ENCODE assay signal across 14 cellular contexts in the genomic region with DNA sequence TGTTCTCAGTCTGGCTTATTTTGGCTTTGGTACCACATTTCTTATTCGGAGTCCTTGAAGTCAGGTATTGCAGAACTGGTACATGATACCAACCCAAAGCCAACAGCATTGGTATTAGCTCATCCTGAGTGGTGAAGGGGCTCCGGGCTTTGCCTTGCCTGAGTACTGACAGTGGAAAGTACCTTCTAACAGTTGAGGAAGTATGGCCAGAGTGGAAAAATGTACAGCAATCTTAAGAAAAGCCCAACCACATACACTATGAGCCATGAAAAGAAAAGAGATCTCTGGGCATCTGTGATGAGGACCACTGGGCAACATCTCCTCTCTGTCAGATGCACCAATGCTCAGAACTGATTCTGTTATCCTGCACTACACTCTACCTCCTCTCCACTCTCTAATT. TPM values are rescaled to one million over a fixed set of nuclear protein-coding genes. Genes with fewer than 3 reads are reported as not detected.
A peak's percentile ranks its signal among the peaks of the same experiment; 100 is the strongest.
DNase-seq lines count a peak whose midpoint lies in the region; ATAC-seq and TF ChIP-seq lines count a peak whose summit lies in the region.
"Had no signal": no experiment of that assay in that cellular context is flagged by ENCODE, and none has a peak within 500 bp of the region (broad histone marks: within the 10 kb centered on the region; RNA-seq: fewer than 3 reads in every experiment).

No MANE protein-coding gene starts in this region.

- peaks cover 5% of the 10 kb centered on the region for H3K36me3 ChIP-seq in effector memory CD4-positive, alpha-beta T cell (ENCODE audit: control insufficient read depth, insufficient read depth, low read length)
- H3K36me3 ChIP-seq: SJSA1, uterus had no signal

- no peaks in the 10 kb centered on the region for H3K36me3 Mint-ChIP-seq in endothelial cell (ENCODE audit: low read depth, unreplicated experiment)

- no peak overlapping the region for H3K4me3 Mint-ChIP-seq in endothelial cell (ENCODE audit: unreplicated experiment)

- DNase-seq in GM12865 (ENCODE audit: low read depth) (peak; percentile 76), NAMALWA (ENCODE audit: low spot score) (peak; percentile 62), NCI-H187 treated with DMSO at 0.1 percent for 48 hours (lab: John Stamatoyannopoulos, UW) (no peak), endothelial cell (ENCODE audit: low spot score) (no peak)
- peak; percentile 28 to 36 (median 33) for DNase-seq in effector memory CD4-positive, alpha-beta T cell
- no peak for DNase-seq in effector CD4-positive, alpha-beta T cell
- DNase-seq: aorta, H7, mesendoderm, uterus had no signal

- H3K27ac ChIP-seq in effector memory CD4-positive, alpha-beta T cell (ENCODE audit: insufficient read depth, low read length, poor library complexity, severe bottlenecking): peak overlapping the region; percentile 77
- H3K27ac ChIP-seq: uterus had no signal

- peak overlapping the region; percentile 95 for H3K4me3 ChIP-seq in GM12865 (ENCODE audit: low read depth, low read length)
- no peak overlapping the region for H3K4me3 ChIP-seq in effector memory CD4-positive, alpha-beta T cell (ENCODE audit: insufficient read depth, low read depth, low read length, poor library complexity, severe bottlenecking)
- H3K4me3 ChIP-seq: SJSA1, uterus had no signal

- H3K27me3 ChIP-seq in effector memory CD4-positive, alpha-beta T cell (replicated peaks; ENCODE audit: control insufficient read depth, insufficient read depth, low read length, poor library complexity, severe bottlenecking): no peaks in the 10 kb centered on the region
- H3K27me3 ChIP-seq: SJSA1, uterus had no signal

- peaks cover 47% of the 10 kb centered on the region for H3K4me1 Mint-ChIP-seq in endothelial cell (ENCODE audit: unreplicated experiment)

- no peak for TF ChIP-seq CTCF in GM12865 (IDR thresholded peaks at IDR 0.05; ENCODE audit: insufficient read depth, low read depth, low read length, missing control alignments)
- TF ChIP-seq CTCF in endothelial cell (IDR thresholded peaks at IDR 0.05; ENCODE audit: unreplicated experiment): no peak

- H3K27ac Mint-ChIP-seq in endothelial cell (ENCODE audit: unreplicated experiment): no peak overlapping the region

- H3K9me3 Mint-ChIP-seq in endothelial cell (ENCODE audit: unreplicated experiment): no peaks in the 10 kb centered on the region

- no peaks in the 10 kb centered on the region for H3K27me3 Mint-ChIP-seq in endothelial cell (ENCODE audit: unreplicated experiment)

- H3K4me1 ChIP-seq in effector memory CD4-positive, alpha-beta T cell (ENCODE audit: control insufficient read depth, insufficient read depth, low read length, poor library complexity, severe bottlenecking): peaks cover 76% of the 10 kb centered on the region
- H3K4me1 ChIP-seq: uterus had no signal

- H3K9me3 ChIP-seq in effector memory CD4-positive, alpha-beta T cell (ENCODE audit: control insufficient read depth, low read length): no peaks in the 10 kb centered on the region
- H3K9me3 ChIP-seq: SJSA1, uterus had no signal

- ATAC-seq in GM21381 (IDR thresholded peaks at IDR 0.05; ENCODE audit: unreplicated experiment) (peak; percentile 26), GM18873 (IDR thresholded peaks at IDR 0.05; ENCODE audit: low FRiP score, unreplicated experiment) (no peak)

RNA-seq across cellular contexts. Expression of a gene that starts 8.3 kb away (rescaled TPM):
- 11.9 TPM for total RNA-seq in endothelial cell (ENCODE audit: unreplicated experiment)

RNA-seq across cellular contexts. Expression of a gene that starts 38.1 kb away (rescaled TPM):
- not detected for total RNA-seq in endothelial cell (ENCODE audit: unreplicated experiment)
- total RNA-seq: H7, M059J, SJSA1 had no signal

Comparison
In these comparisons a context has a peak if more than half of its experiments do, and no peak if none do; other contexts are left out.
1. DNase-seq: peak in GM12865 (single experiment), NAMALWA (single experiment) and effector memory CD4-positive, alpha-beta T cell (3 of 3); none in NCI-H187 treated with DMSO at 0.1 percent for 48 hours (single experiment), endothelial cell (single experiment) and effector CD4-positive, alpha-beta T cell (single experiment).